In genomic region chr6:34147906-34148701, GRCh38 we compare ENCODE assay signal across 27 cellular contexts. TPM values are rescaled to one million over a fixed set of nuclear protein-coding genes. Genes with fewer than 3 reads are reported as not detected.
A peak's percentile ranks its signal among the peaks of the same experiment; 100 is the strongest.
DNase-seq lines count a peak whose midpoint lies in the region; ATAC-seq, FAIRE-seq and TF ChIP-seq lines count a peak whose summit lies in the region.
"Had no signal": no experiment of that assay in that cellular context is flagged by ENCODE, and none has a peak within 500 bp of the region (broad histone marks: within the 10 kb centered on the region; RNA-seq: fewer than 3 reads in every experiment).

No MANE protein-coding gene starts in this region.

- no peak for TF ChIP-seq CTCF in kidney (IDR thresholded peaks at IDR 0.05; ENCODE audit: borderline replicate concordance, extremely low read depth, insufficient read depth)
- TF ChIP-seq CTCF in spleen (IDR thresholded peaks at IDR 0.05 in 8 of 11, conservative IDR thresholded peaks at IDR 0.05 in 3 of 11) = no peak

- DNase-seq in activated naive CD8-positive, alpha-beta T cell treated with anti-CD3 and anti-CD28 coated beads, Interleukin-2, amount 10 ng/mL, durations not matched to agents 7 days and 5 days = peak; percentile 9
- DNase-seq in activated naive CD8-positive, alpha-beta T cell treated with anti-CD3 and anti-CD28 coated beads for 36 hours = no peak
- no peak for DNase-seq in NT2/D1 (ENCODE audit: low read depth, low spot score)
- peak; percentile 29 for DNase-seq in kidney
- DNase-seq in spleen = peak; percentile 35
- no peak for DNase-seq in T-helper 2 cell treated with Interferon-gamma antibody and Interleukin-4, amounts not matched to agents 5 μg/mL and 100 μg/mL, for 36 hours (ENCODE audit: low spot score)
- DNase-seq: ACHN; activated B cell treated with CpG ODN at 0.5 μM for 24 hours; activated CD8-positive, alpha-beta T cell treated with anti-CD3 and anti-CD28 coated beads, Interleukin-2, amount 10 ng/mL, durations not matched to agents 7 days and 5 days; activated naive CD4-positive, alpha-beta T cell treated with Interleukin-2 at 50 U/mL for 16 hours; activated T-cell treated with anti-CD3 and anti-CD28 coated beads, Interleukin-2, amount 50 U/mL, for 4 hours; central memory CD4-positive, alpha-beta T cell; effector CD4-positive, alpha-beta T cell; foreskin melanocyte; HCEC 1CT; naive B cell; stimulated activated naive CD8-positive, alpha-beta T cell treated with anti-CD3 and anti-CD28 coated beads, Interleukin-15, Interleukin-2, amounts not matched to agents 100 U/mL and 50 U/mL, for 24 hours had no signal

- H3K27me3 ChIP-seq in NT2/D1 (ENCODE audit: insufficient read depth, insufficient read length) = peaks cover 62% of the 10 kb centered on the region
- peaks cover 0 to 93% (median 62%) of the 10 kb centered on the region in 7 donors for H3K27me3 ChIP-seq in spleen (replicated peaks in 1 of 7)

- intact Hi-C loops in kidney (cut with DNase I) = no loop called here
- intact Hi-C loops in spleen (cut with DNase I; ENCODE audit: low total_unique reads) = no loop called here

- 65 to 76% (median 72%) methylated on average over 8 to 14 of the region's 14 CpGs for WGBS in spleen, 5 donors

- H3K27ac ChIP-seq in kidney (ENCODE audit: low read depth in 2 of 2, low read length in 2 of 2) (no peak overlapping the region), spleen (no peak overlapping the region)
- H3K27ac ChIP-seq: C4-2B, skin epidermis, tibial nerve had no signal

- H3K27ac Mint-ChIP-seq in activated naive CD8-positive, alpha-beta T cell treated with anti-CD3 and anti-CD28 coated beads, Interleukin-2, amount 10 ng/mL, durations not matched to agents 7 days and 5 days = no peak overlapping the region
- no peak overlapping the region for H3K27ac Mint-ChIP-seq in activated naive CD8-positive, alpha-beta T cell treated with anti-CD3 and anti-CD28 coated beads for 36 hours
- H3K27ac Mint-ChIP-seq in T-helper 2 cell treated with Interferon-gamma antibody and Interleukin-4, amounts not matched to agents 5 μg/mL and 100 μg/mL, for 36 hours = no peak overlapping the region
- H3K27ac Mint-ChIP-seq: activated B cell treated with CpG ODN at 0.5 μM for 24 hours; activated CD8-positive, alpha-beta T cell treated with anti-CD3 and anti-CD28 coated beads, Interleukin-2, amount 10 ng/mL, durations not matched to agents 7 days and 5 days had no signal

- H3K36me3 ChIP-seq in NT2/D1 (ENCODE audit: insufficient read depth, insufficient read length, low read length) (no peaks in the 10 kb centered on the region), kidney (ENCODE audit: control insufficient read depth in 1 of 2, insufficient read depth in 2 of 2, low read length in 2 of 2) (no peaks in the 10 kb centered on the region), spleen (no peaks in the 10 kb centered on the region)
- H3K36me3 ChIP-seq: tibial nerve had no signal

- no peak for ATAC-seq in activated naive CD8-positive, alpha-beta T cell treated with anti-CD3 and anti-CD28 coated beads, Interleukin-2, amount 10 ng/mL, durations not matched to agents 7 days and 5 days (ENCODE audit: low read depth)
- ATAC-seq in GM19397 (IDR thresholded peaks at IDR 0.05; ENCODE audit: unreplicated experiment) (no peak), GM19467 (IDR thresholded peaks at IDR 0.05; ENCODE audit: unreplicated experiment) (no peak)
- ATAC-seq: activated CD8-positive, alpha-beta T cell treated with anti-CD3 and anti-CD28 coated beads, Interleukin-2, amount 10 ng/mL, durations not matched to agents 7 days and 5 days; activated T-cell treated with anti-CD3 and anti-CD28 coated beads, Interleukin-2, amount 50 U/mL, for 4 hours; stimulated activated naive CD8-positive, alpha-beta T cell treated with anti-CD3 and anti-CD28 coated beads, Interleukin-15, Interleukin-2, amounts not matched to agents 100 U/mL and 50 U/mL, for 24 hours had no signal

- H3K27me3 Mint-ChIP-seq in activated naive CD8-positive, alpha-beta T cell treated with anti-CD3 and anti-CD28 coated beads, Interleukin-2, amount 10 ng/mL, durations not matched to agents 7 days and 5 days = peaks cover 56% of the 10 kb centered on the region
- peaks cover 76% of the 10 kb centered on the region for H3K27me3 Mint-ChIP-seq in activated naive CD8-positive, alpha-beta T cell treated with anti-CD3 and anti-CD28 coated beads for 36 hours
- peaks cover 67% of the 10 kb centered on the region for H3K27me3 Mint-ChIP-seq in T-helper 2 cell treated with Interferon-gamma antibody and Interleukin-4, amounts not matched to agents 5 μg/mL and 100 μg/mL, for 36 hours (ENCODE audit: low read depth)

- peaks cover 6% of the 10 kb centered on the region for H3K4me1 Mint-ChIP-seq in activated naive CD8-positive, alpha-beta T cell treated with anti-CD3 and anti-CD28 coated beads, Interleukin-2, amount 10 ng/mL, durations not matched to agents 7 days and 5 days
- H3K4me1 Mint-ChIP-seq in activated naive CD8-positive, alpha-beta T cell treated with anti-CD3 and anti-CD28 coated beads for 36 hours = peaks cover 7% of the 10 kb centered on the region
- no peaks in the 10 kb centered on the region for H3K4me1 Mint-ChIP-seq in T-helper 2 cell treated with Interferon-gamma antibody and Interleukin-4, amounts not matched to agents 5 μg/mL and 100 μg/mL, for 36 hours (ENCODE audit: low read depth)

- H3K9me3 Mint-ChIP-seq in activated naive CD8-positive, alpha-beta T cell treated with anti-CD3 and anti-CD28 coated beads, Interleukin-2, amount 10 ng/mL, durations not matched to agents 7 days and 5 days = no peaks in the 10 kb centered on the region
- H3K9me3 Mint-ChIP-seq in activated naive CD8-positive, alpha-beta T cell treated with anti-CD3 and anti-CD28 coated beads for 36 hours = no peaks in the 10 kb centered on the region
- H3K9me3 Mint-ChIP-seq in T-helper 2 cell treated with Interferon-gamma antibody and Interleukin-4, amounts not matched to agents 5 μg/mL and 100 μg/mL, for 36 hours = no peaks in the 10 kb centered on the region
- H3K9me3 Mint-ChIP-seq: activated B cell treated with CpG ODN at 0.5 μM for 24 hours; activated T-cell treated with anti-CD3 and anti-CD28 coated beads, Interleukin-2, amount 50 U/mL, for 4 hours; naive B cell had no signal

- H3K4me1 ChIP-seq in NT2/D1 (ENCODE audit: insufficient read depth, insufficient read length) (peaks cover 34% of the 10 kb centered on the region), kidney (ENCODE audit: control insufficient read depth in 1 of 2, insufficient read depth in 1 of 2, low read depth in 1 of 2, low read length in 2 of 2) (peaks cover 0 to 14% of the 10 kb centered on the region in 2 donors), spleen (peaks cover 17 to 30% (median 29%) of the 10 kb centered on the region in 6 donors)

- no peaks in the 10 kb centered on the region for H3K9me3 ChIP-seq in NT2/D1 (ENCODE audit: insufficient read depth, low read length)
- no peaks in the 10 kb centered on the region for H3K9me3 ChIP-seq in kidney (ENCODE audit: control insufficient read depth in 1 of 2, low read length in 2 of 2)
- no peaks in the 10 kb centered on the region for H3K9me3 ChIP-seq in spleen
- H3K9me3 ChIP-seq: SK-N-SH, tibial nerve had no signal

- no peak overlapping the region for H3K4me3 Mint-ChIP-seq in activated naive CD8-positive, alpha-beta T cell treated with anti-CD3 and anti-CD28 coated beads, Interleukin-2, amount 10 ng/mL, durations not matched to agents 7 days and 5 days
- no peak overlapping the region for H3K4me3 Mint-ChIP-seq in activated naive CD8-positive, alpha-beta T cell treated with anti-CD3 and anti-CD28 coated beads for 36 hours
- no peak overlapping the region for H3K4me3 Mint-ChIP-seq in T-helper 2 cell treated with Interferon-gamma antibody and Interleukin-4, amounts not matched to agents 5 μg/mL and 100 μg/mL, for 36 hours
- H3K4me3 Mint-ChIP-seq: activated B cell treated with CpG ODN at 0.5 μM for 24 hours; activated CD8-positive, alpha-beta T cell treated with anti-CD3 and anti-CD28 coated beads, Interleukin-2, amount 10 ng/mL, durations not matched to agents 7 days and 5 days; activated T-cell treated with anti-CD3 and anti-CD28 coated beads, Interleukin-2, amount 50 U/mL, for 4 hours had no signal

- H3K4me3 ChIP-seq in NT2/D1 (ENCODE audit: insufficient read length, low read depth) (no peak overlapping the region), kidney (ENCODE audit: low read length in 2 of 2) (no peak overlapping the region), spleen (no peak overlapping the region)
- H3K4me3 ChIP-seq: skin epidermis, tibial nerve had no signal

- TF ChIP-seq POLR2A in spleen (IDR thresholded peaks at IDR 0.05) = no peak

- H3K36me3 Mint-ChIP-seq in activated naive CD8-positive, alpha-beta T cell treated with anti-CD3 and anti-CD28 coated beads, Interleukin-2, amount 10 ng/mL, durations not matched to agents 7 days and 5 days = no peaks in the 10 kb centered on the region
- no peaks in the 10 kb centered on the region for H3K36me3 Mint-ChIP-seq in activated naive CD8-positive, alpha-beta T cell treated with anti-CD3 and anti-CD28 coated beads for 36 hours
- H3K36me3 Mint-ChIP-seq in T-helper 2 cell treated with Interferon-gamma antibody and Interleukin-4, amounts not matched to agents 5 μg/mL and 100 μg/mL, for 36 hours (ENCODE audit: low read depth) = no peaks in the 10 kb centered on the region
- H3K36me3 Mint-ChIP-seq: naive B cell had no signal

- H3K9ac ChIP-seq in NT2/D1 (ENCODE audit: insufficient read length, low read depth) (peak overlapping the region; percentile 21), kidney (ENCODE audit: low read length in 2 of 2) (no peak overlapping the region)
- H3K9ac ChIP-seq: SK-N-SH had no signal

- POLR2A ChIA-PET in activated naive CD8-positive, alpha-beta T cell treated with anti-CD3 and anti-CD28 coated beads, Interleukin-2, amount 10 ng/mL, durations not matched to agents 7 days and 5 days (lab: Charles Lee) = no interaction called here

- no peak for FAIRE-seq in kidney (lab: Jason Lieb, UNC)
- FAIRE-seq: GM12892 had no signal

RNA-seq across cellular contexts. Expression of gene GRM4, which starts 2.2 kb away (rescaled TPM):
- total RNA-seq in activated naive CD8-positive, alpha-beta T cell treated with anti-CD3 and anti-CD28 coated beads, Interleukin-2, amount 10 ng/mL, durations not matched to agents 7 days and 5 days = under 1 TPM; 0.14 to 0.44 TPM
- under 1 TPM; 0.12 to 0.18 TPM for total RNA-seq in activated naive CD8-positive, alpha-beta T cell treated with anti-CD3 and anti-CD28 coated beads for 36 hours
- total RNA-seq in kidney (not detected), spleen (under 1 TPM in 5 of 7 donors, not detected in 2; 0.07 to 0.26 (median 0.11) TPM)
- polyA plus RNA-seq in kidney (ENCODE audit: insufficient read depth, low read depth, low replicate concordance) (not detected), spleen (under 1 TPM in 2 of 3 donors, not detected in 1; 0.02 to 0.05 TPM)
- total RNA-seq: activated B cell treated with CpG ODN at 0.5 μM for 24 hours; activated CD8-positive, alpha-beta T cell treated with anti-CD3 and anti-CD28 coated beads, Interleukin-2, amount 10 ng/mL, durations not matched to agents 7 days and 5 days; aorta; kidney epithelial cell; T-helper 2 cell treated with Interferon-gamma antibody and Interleukin-4, amounts not matched to agents 100 ng/mL and 5 ng/mL, for 36 hours; tibial nerve had no signal
- polyA plus RNA-seq: aorta, SK-N-SH had no signal

Comparison
In these comparisons a context has a peak if more than half of its experiments do, and no peak if none do; other contexts are left out.
1. DNase-seq: peak in activated naive CD8-positive, alpha-beta T cell treated with anti-CD3 and anti-CD28 coated beads, Interleukin-2, amount 10 ng/mL, durations not matched to agents 7 days and 5 days (single experiment), kidney (single experiment) and spleen (single experiment); none in activated naive CD8-positive, alpha-beta T cell treated with anti-CD3 and anti-CD28 coated beads for 36 hours (single experiment), NT2/D1 (single experiment) and T-helper 2 cell treated with Interferon-gamma antibody and Interleukin-4, amounts not matched to agents 5 μg/mL and 100 μg/mL, for 36 hours (single experiment).